In the genomic region with DNA sequence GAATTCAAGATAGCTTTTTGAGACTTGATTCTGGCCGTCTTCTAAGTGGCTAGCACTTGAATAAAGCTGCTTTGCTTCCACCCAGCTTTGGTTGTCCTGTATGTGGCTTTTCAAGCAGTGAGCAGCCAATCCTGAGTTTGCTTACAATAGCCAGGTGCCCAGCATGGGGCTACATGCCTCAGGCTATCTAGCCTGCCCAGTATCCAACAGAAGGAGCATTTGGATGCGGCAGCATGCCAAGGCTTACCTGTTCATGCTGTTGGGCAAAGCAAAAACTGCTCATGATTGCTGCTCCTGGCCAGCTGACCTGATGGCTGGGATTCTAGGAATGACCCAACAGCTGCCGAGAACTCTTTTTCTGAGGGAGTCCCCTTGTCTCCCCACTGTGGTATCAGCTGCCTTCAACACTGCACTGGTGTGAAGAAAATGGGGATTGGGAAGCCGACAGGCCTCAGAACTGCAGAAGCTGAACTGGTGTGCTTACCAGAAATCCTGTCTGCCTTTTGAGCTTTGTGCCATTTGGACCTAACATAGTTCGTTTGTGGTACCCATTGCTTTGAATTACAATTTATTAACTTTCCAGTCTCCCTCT, we compare ENCODE assay signal across 19 cellular contexts.
A peak's percentile ranks its signal among the peaks of the same experiment; 100 is the strongest.
DNase-seq lines count a peak whose midpoint lies in the region; ATAC-seq and TF ChIP-seq lines count a peak whose summit lies in the region.
"Had no signal": no experiment of that assay in that cellular context is flagged by ENCODE, and none has a peak within 500 bp of the region (broad histone marks: within the 10 kb centered on the region; RNA-seq: fewer than 3 reads in every experiment).

No MANE protein-coding gene starts in this region.

- H3K27ac Mint-ChIP-seq in GM23338: no peak overlapping the region
- H3K27ac Mint-ChIP-seq: CD4-positive, alpha-beta memory T cell; T-cell had no signal

- H4K20me1 ChIP-seq in GM23338 (replicated peaks; ENCODE audit: insufficient read depth): no peaks in the 10 kb centered on the region

- H3K4me1 Mint-ChIP-seq in GM23338: peaks cover 26% of the 10 kb centered on the region
- H3K4me1 Mint-ChIP-seq: CD4-positive, alpha-beta memory T cell; T-cell had no signal

- H3F3A ChIP-seq in GM23338 (replicated peaks; ENCODE audit: low read depth): no peaks in the 10 kb centered on the region

- no peak for TF ChIP-seq POLR2A in erythroblast (IDR thresholded peaks at IDR 0.05; ENCODE audit: low read length)

- H3K9me3 Mint-ChIP-seq in GM23338: peaks cover 9% of the 10 kb centered on the region; the same call in 2 of the 3 replicates

- ATAC-seq in GM23338 (peak; percentile 88), GM19035 (IDR thresholded peaks at IDR 0.05; ENCODE audit: unreplicated experiment) (no peak)
- ATAC-seq: Panc1, T-cell had no signal

- peak overlapping the region; percentile 48; the same call in 1 of the 2 replicates for H3K4me2 ChIP-seq in GM23338
- H3K4me2 ChIP-seq: SK-N-SH had no signal

- H3K9me2 ChIP-seq in GM23338 (ENCODE audit: insufficient read depth): no peaks in the 10 kb centered on the region
- H3K9me2 ChIP-seq: SK-N-SH had no signal

- H3K27ac ChIP-seq in GM23338 (ENCODE audit: low read depth): no peak overlapping the region

- peaks cover 13% of the 10 kb centered on the region for H3K27me3 ChIP-seq in GM23338 (ENCODE audit: insufficient read depth)

- H3K36me3 Mint-ChIP-seq in GM23338 (ENCODE audit: low read depth): peaks cover 8% of the 10 kb centered on the region; the same call in 2 of the 3 replicates
- H3K36me3 Mint-ChIP-seq: CD4-positive, alpha-beta memory T cell; T-cell had no signal

- H3K4me3 ChIP-seq in GM23338: no peak overlapping the region

- H3K79me2 ChIP-seq in GM23338 (replicated peaks; ENCODE audit: insufficient read depth): no peaks in the 10 kb centered on the region

- peaks cover 25% of the 10 kb centered on the region; the same call in 1 of the 2 replicates for H3K4me1 ChIP-seq in GM23338 (ENCODE audit: insufficient read depth)

- H2AFZ ChIP-seq in GM23338: peak overlapping the region; percentile 47; the same call in 1 of the 2 replicates

- peak; percentile 86 for DNase-seq in ELF-1 (ENCODE audit: low read depth, low spot score)
- peak; percentile 39 for DNase-seq in GM23338 (ENCODE audit: low spot score)
- peak; percentile 4 for DNase-seq in cerebellar cortex (ENCODE audit: low spot score)
- DNase-seq in myocyte (ENCODE audit: low read depth): peak; percentile 39
- DNase-seq in erythroblast (lab: John Stamatoyannopoulos, UW): no peak
- no peak for DNase-seq in NCI-H128 (lab: John Stamatoyannopoulos, UW; ENCODE audit: unreplicated experiment)
- DNase-seq: CD4-positive, alpha-beta memory T cell; DMS79 treated with DMSO at 0.1 percent for 48 hours; GF-D8; Kasumi-1; NCI-H1105 treated with DMSO at 0.1 percent for 48 hours; NCI-H2029; NCI-H2171; NCI-H446 treated with DMSO at 0.1 percent for 48 hours; NCI-H82; SK-N-SH; T-cell had no signal

- H3K27me3 Mint-ChIP-seq in GM23338 (ENCODE audit: insufficient read depth, low read depth, poor library complexity): peaks cover 21% of the 10 kb centered on the region
- H3K27me3 Mint-ChIP-seq: CD4-positive, alpha-beta memory T cell; T-cell had no signal

- H3K36me3 ChIP-seq in GM23338 (ENCODE audit: insufficient read depth): no peaks in the 10 kb centered on the region

- no peak for TF ChIP-seq CTCF in GM23338 (conservative IDR thresholded peaks at IDR 0.05; ENCODE audit: low read depth in 2 of 2)

- H3K4me3 Mint-ChIP-seq in GM23338: no peak overlapping the region
- H3K4me3 Mint-ChIP-seq: CD4-positive, alpha-beta memory T cell; T-cell had no signal

TF ChIP-seq in GM23338, 12 proteins besides CTCF, POLR2A, EP300 and RAD21:
- no peak for TF ChIP-seq POLR2AphosphoS5 (IDR thresholded peaks at IDR 0.05; ENCODE audit: low read depth)
- no peak for TF ChIP-seq ZNF331 (CRISPR knock-in tag; IDR thresholded peaks at IDR 0.05; ENCODE audit: low read depth)
- no peak for TF ChIP-seq EZH2phosphoT487 (IDR thresholded peaks at IDR 0.05; ENCODE audit: unreplicated experiment)
- TF ChIP-seq, protein P1, sequence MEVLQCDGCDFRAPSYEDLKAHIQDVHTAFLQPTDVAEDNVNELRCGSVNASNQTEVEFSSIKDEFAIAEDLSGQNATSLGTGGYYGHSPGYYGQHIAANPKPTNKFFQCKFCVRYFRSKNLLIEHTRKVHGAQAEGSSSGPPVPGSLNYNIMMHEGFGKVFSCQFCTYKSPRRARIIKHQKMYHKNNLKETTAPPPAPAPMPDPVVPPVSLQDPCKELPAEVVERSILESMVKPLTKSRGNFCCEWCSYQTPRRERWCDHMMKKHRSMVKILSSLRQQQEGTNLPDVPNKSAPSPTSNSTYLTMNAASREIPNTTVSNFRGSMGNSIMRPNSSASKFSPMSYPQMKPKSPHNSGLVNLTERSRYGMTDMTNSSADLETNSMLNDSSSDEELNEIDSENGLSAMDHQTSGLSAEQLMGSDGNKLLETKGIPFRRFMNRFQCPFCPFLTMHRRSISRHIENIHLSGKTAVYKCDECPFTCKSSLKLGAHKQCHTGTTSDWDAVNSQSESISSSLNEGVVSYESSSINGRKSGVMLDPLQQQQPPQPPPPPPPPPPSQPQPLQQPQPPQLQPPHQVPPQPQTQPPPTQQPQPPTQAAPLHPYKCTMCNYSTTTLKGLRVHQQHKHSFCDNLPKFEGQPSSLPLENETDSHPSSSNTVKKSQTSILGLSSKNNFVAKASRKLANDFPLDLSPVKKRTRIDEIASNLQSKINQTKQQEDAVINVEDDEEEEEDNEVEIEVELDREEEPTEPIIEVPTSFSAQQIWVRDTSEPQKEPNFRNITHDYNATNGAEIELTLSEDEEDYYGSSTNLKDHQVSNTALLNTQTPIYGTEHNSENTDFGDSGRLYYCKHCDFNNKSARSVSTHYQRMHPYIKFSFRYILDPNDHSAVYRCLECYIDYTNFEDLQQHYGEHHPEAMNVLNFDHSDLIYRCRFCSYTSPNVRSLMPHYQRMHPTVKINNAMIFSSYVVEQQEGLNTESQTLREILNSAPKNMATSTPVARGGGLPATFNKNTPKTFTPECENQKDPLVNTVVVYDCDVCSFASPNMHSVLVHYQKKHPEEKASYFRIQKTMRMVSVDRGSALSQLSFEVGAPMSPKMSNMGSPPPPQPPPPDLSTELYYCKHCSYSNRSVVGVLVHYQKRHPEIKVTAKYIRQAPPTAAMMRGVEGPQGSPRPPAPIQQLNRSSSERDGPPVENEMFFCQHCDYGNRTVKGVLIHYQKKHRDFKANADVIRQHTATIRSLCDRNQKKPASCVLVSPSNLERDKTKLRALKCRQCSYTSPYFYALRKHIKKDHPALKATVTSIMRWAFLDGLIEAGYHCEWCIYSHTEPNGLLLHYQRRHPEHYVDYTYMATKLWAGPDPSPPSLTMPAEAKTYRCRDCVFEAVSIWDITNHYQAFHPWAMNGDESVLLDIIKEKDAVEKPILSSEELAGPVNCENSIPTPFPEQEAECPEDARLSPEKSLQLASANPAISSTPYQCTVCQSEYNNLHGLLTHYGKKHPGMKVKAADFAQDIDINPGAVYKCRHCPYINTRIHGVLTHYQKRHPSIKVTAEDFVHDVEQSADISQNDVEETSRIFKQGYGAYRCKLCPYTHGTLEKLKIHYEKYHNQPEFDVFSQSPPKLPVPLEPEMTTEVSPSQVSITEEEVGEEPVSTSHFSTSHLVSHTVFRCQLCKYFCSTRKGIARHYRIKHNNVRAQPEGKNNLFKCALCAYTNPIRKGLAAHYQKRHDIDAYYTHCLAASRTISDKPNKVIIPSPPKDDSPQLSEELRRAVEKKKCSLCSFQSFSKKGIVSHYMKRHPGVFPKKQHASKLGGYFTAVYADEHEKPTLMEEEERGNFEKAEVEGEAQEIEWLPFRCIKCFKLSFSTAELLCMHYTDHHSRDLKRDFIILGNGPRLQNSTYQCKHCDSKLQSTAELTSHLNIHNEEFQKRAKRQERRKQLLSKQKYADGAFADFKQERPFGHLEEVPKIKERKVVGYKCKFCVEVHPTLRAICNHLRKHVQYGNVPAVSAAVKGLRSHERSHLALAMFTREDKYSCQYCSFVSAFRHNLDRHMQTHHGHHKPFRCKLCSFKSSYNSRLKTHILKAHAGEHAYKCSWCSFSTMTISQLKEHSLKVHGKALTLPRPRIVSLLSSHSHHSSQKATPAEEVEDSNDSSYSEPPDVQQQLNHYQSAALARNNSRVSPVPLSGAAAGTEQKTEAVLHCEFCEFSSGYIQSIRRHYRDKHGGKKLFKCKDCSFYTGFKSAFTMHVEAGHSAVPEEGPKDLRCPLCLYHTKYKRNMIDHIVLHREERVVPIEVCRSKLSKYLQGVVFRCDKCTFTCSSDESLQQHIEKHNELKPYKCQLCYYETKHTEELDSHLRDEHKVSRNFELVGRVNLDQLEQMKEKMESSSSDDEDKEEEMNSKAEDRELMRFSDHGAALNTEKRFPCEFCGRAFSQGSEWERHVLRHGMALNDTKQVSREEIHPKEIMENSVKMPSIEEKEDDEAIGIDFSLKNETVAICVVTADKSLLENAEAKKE (CRISPR knock-in tag; IDR thresholded peaks at IDR 0.05): no peak

Comparison
In these comparisons a context has a peak if more than half of its experiments do, and no peak if none do; other contexts are left out.
1. DNase-seq: peak in ELF-1 (single experiment), GM23338 (single experiment), cerebellar cortex (single experiment) and myocyte (single experiment); none in erythroblast (0 of 2) and NCI-H128 (single experiment).